8 cellular contexts compared by ENCODE assay signal in genomic region chr5:150000990-150001659, GRCh38. TPM values are rescaled to one million over a fixed set of nuclear protein-coding genes. Genes with fewer than 3 reads are reported as not detected.
DNase-seq lines count a peak whose midpoint lies in the region; ATAC-seq and TF ChIP-seq lines count a peak whose summit lies in the region.

No MANE protein-coding gene starts in this region.

- peak overlapping the region; percentile 96 for H3K9ac ChIP-seq in HCT116 (ENCODE audit: low read length)
- peak overlapping the region; percentile 99 for H3K9ac ChIP-seq in trophoblast cell (ENCODE audit: low read length)

- CTCF ChIA-PET in CD8-positive, alpha-beta memory T cell (lab: Charles Lee) = interaction anchor here (0.9 to 2.5 kb wide), 5 partner anchors 10 to 167 kb away, joined by 3 to 11 read pairs (median 4); no protein-coding TSS in a partner anchor
- CTCF ChIA-PET in HCT116 (lab: Charles Lee) (interaction anchor here (1.0 to 1.9 kb wide), 3 partner anchors 10 to 163 kb away, joined by 4 to 13 read pairs (median 5); no protein-coding TSS in a partner anchor), OCI-LY7 (lab: Charles Lee; ENCODE audit: unreplicated experiment) (no interaction called here)

- H3K79me1 ChIP-seq in trophoblast cell (ENCODE audit: low read length) = peaks cover 14% of the 10 kb centered on the region

- H3K36me3 ChIP-seq in CD8-positive, alpha-beta memory T cell (ENCODE audit: insufficient read depth, low read length) = no peaks in the 10 kb centered on the region
- peaks cover 6 to 12% of the 10 kb centered on the region in 2 experiments; a peak in 3 of 4 replicates for H3K36me3 ChIP-seq in HCT116 (ENCODE audit: control insufficient read depth in 1 of 2, insufficient read depth in 2 of 2, low read length in 2 of 2)
- H3K36me3 ChIP-seq in OCI-LY7 (ENCODE audit: insufficient read depth, low read length) = peaks cover 36% of the 10 kb centered on the region
- H3K36me3 ChIP-seq in trophoblast cell (ENCODE audit: control insufficient read depth in 1 of 2, insufficient read depth in 2 of 2, low read length in 2 of 2) = peaks cover 3 to 4% of the 10 kb centered on the region in 2 experiments
- H3K36me3 ChIP-seq in aorta (ENCODE audit: control insufficient read depth in 1 of 2, insufficient read depth in 2 of 2, low read length in 1 of 2) = peaks cover 0 to 3% of the 10 kb centered on the region in 2 donors

- no peaks in the 10 kb centered on the region for H3K9me3 Mint-ChIP-seq in CD8-positive, alpha-beta memory T cell

- peak overlapping the region; percentile 89 for H4K91ac ChIP-seq in trophoblast cell (ENCODE audit: low read depth, low read length)

- peak overlapping the region; percentile 79 to 97 (median 94) for H3K27ac Mint-ChIP-seq in CD8-positive, alpha-beta memory T cell

- no peak for TF ChIP-seq RAD21 in HCT116 (IDR thresholded peaks at IDR 0.05; ENCODE audit: low read depth)

- H3K27ac ChIP-seq in CD8-positive, alpha-beta memory T cell (ENCODE audit: low read depth, low read length) = peak overlapping the region; percentile 73
- peak overlapping the region; percentile 87 for H3K27ac ChIP-seq in HCT116 (ENCODE audit: low read depth, low read length)
- H3K27ac ChIP-seq in OCI-LY7 (ENCODE audit: low read depth, low read length, poor library complexity, severe bottlenecking) = peak overlapping the region; percentile 66
- H3K27ac ChIP-seq in trophoblast cell (ENCODE audit: low read depth, low read length) = peak overlapping the region; percentile 50
- peak overlapping the region in 1 of 2 donors; percentile 83 for H3K27ac ChIP-seq in aorta (ENCODE audit: low read depth in 1 of 2, low read length in 2 of 2)

- no CpG with 5 or more reads among the region's 44 CpGs for WGBS in trophoblast cell (ENCODE audit: extremely low coverage, insufficient coverage, insufficient read length)
- 0 to 1% methylated on average over 44 of the region's 44 CpGs for WGBS in aorta, 2 donors

- BruUV-seq in HCT116 (replicated peaks; lab: Mats Ljungman, UMichigan) (no TSS peak), OCI-LY7 (replicated peaks; lab: Mats Ljungman, UMichigan) (no TSS peak)

- H4K12ac ChIP-seq in trophoblast cell (ENCODE audit: low read depth, low read length) = peak overlapping the region; percentile 56

- H2AK5ac ChIP-seq in trophoblast cell (ENCODE audit: low read length) = peak overlapping the region; percentile 33

- ATAC-seq in HCT116 (peak; percentile 28), aorta (ENCODE audit: low FRiP score) (peak; percentile 74)

- RAD21 ChIA-PET in HCT116 (lab: Charles Lee; ENCODE audit: low non-redundant PET in 1 of 2, low total read pairs in 2 of 2, uncharacterized antibody in 2 of 2, unreplicated experiment in 2 of 2) = interaction anchor here (0.6 to 1.3 kb wide), 3 partner anchors 22 to 41 kb away, joined by 3 to 4 read pairs (median 3); partner anchors contain the start of gene SLC26A2 (in 1 of the 2)

- no peaks in the 10 kb centered on the region for H3K9me2 ChIP-seq in HCT116 (ENCODE audit: insufficient read depth)
- H3K9me2 ChIP-seq in OCI-LY7 (ENCODE audit: insufficient read depth, low read length) = no peaks in the 10 kb centered on the region

- H3K4me3 ChIP-seq in CD8-positive, alpha-beta memory T cell (ENCODE audit: low read length) = peak overlapping the region; percentile 81
- H3K4me3 ChIP-seq in HCT116 (replicated peaks in 1 of 2; ENCODE audit: low read depth in 1 of 2, low read length in 2 of 2) (peak overlapping the region; percentile 95 to 98), OCI-LY7 (ENCODE audit: low read depth, low read length, poor library complexity, severe bottlenecking) (peak overlapping the region; percentile 83), trophoblast cell (ENCODE audit: low read depth, low read length) (peak overlapping the region; percentile 97), aorta (ENCODE audit: low read length in 2 of 2) (peak overlapping the region; percentile 77 to 87)

- TF ChIP-seq POLR2A in HCT116 (IDR thresholded peaks at IDR 0.05; ENCODE audit: borderline replicate concordance, extremely low read depth, insufficient read depth, insufficient read length) = no peak

- H3K4me2 ChIP-seq in HCT116 (ENCODE audit: low read length) (peak overlapping the region; percentile 75), OCI-LY7 (ENCODE audit: low read length) (peak overlapping the region; percentile 85), trophoblast cell (ENCODE audit: low read length) (peak overlapping the region; percentile 75)

- H3K9me3 ChIP-seq in CD8-positive, alpha-beta memory T cell (ENCODE audit: low read length) = no peaks in the 10 kb centered on the region
- H3K9me3 ChIP-seq in HCT116 (ENCODE audit: control insufficient read depth in 1 of 2, insufficient read depth in 1 of 2, low read depth in 1 of 2, low read length in 2 of 2) = no peaks in the 10 kb centered on the region
- H3K9me3 ChIP-seq in OCI-LY7 (ENCODE audit: low read length) = no peaks in the 10 kb centered on the region
- H3K9me3 ChIP-seq in trophoblast cell (ENCODE audit: insufficient read depth, low read depth, low read length) = no peaks in the 10 kb centered on the region
- no peaks in the 10 kb centered on the region for H3K9me3 ChIP-seq in aorta (ENCODE audit: control insufficient read depth, low read length)

- H4K20me1 ChIP-seq in HCT116 (ENCODE audit: insufficient read depth) (no peaks in the 10 kb centered on the region), OCI-LY7 (ENCODE audit: insufficient read depth, low read length) (peaks cover 10% of the 10 kb centered on the region; the same call in 1 of the 2 replicates)

- POLR2A ChIA-PET in CD8-positive, alpha-beta memory T cell (lab: Charles Lee) = interaction anchor here (0.9 to 1.3 kb wide), 4 partner anchors 41 to 1770 kb away, joined by 3 to 6 read pairs (median 4); partner anchors contain the start of genes G3BP1, RBM22 and SLC26A2
- POLR2A ChIA-PET in HCT116 (lab: Charles Lee) (interaction anchor here (1.1 to 1.8 kb wide), 5 partner anchors 17 to 449 kb away, joined by 3 to 9 read pairs (median 3); partner anchors contain the start of genes RPS14 and SLC26A2), OCI-LY7 (lab: Charles Lee) (interaction anchor here (1.5 kb wide), 1 partner anchor 28 kb away, joined by 3 read pairs; no protein-coding TSS in a partner anchor)

- H3K79me2 ChIP-seq in HCT116 (ENCODE audit: insufficient read depth, low read length) = peaks cover 55% of the 10 kb centered on the region
- peaks cover 44% of the 10 kb centered on the region for H3K79me2 ChIP-seq in OCI-LY7 (ENCODE audit: insufficient read depth, low read depth, low read length)
- H3K79me2 ChIP-seq in trophoblast cell (ENCODE audit: control insufficient read depth, insufficient read depth, low read length, poor library complexity) = peaks cover 12% of the 10 kb centered on the region

- H3K36me3 Mint-ChIP-seq in CD8-positive, alpha-beta memory T cell = peaks cover 0 to 38% (median 6%) of the 10 kb centered on the region in 3 donors

- peak overlapping the region; percentile 29 for H3K23ac ChIP-seq in trophoblast cell (ENCODE audit: low read length)

- peak overlapping the region; percentile 40 for H2BK120ac ChIP-seq in trophoblast cell (ENCODE audit: insufficient read depth, low read length, poor library complexity)

- H3K4me3 Mint-ChIP-seq in CD8-positive, alpha-beta memory T cell = peak overlapping the region; percentile 88 to 96 (median 90)

- peaks cover 35 to 58% (median 52%) of the 10 kb centered on the region in 3 donors for H3K4me1 Mint-ChIP-seq in CD8-positive, alpha-beta memory T cell

- no peak overlapping the region for H2BK12ac ChIP-seq in trophoblast cell (ENCODE audit: low read length)

- H3K18ac ChIP-seq in trophoblast cell (ENCODE audit: low read length) = peak overlapping the region; percentile 25

- no peak for TF ChIP-seq CTCF in HCT116 (IDR thresholded peaks at IDR 0.05 in 2 of 3, conservative IDR thresholded peaks at IDR 0.05 in 1 of 3; ENCODE audit: borderline replicate concordance in 1 of 3, insufficient read depth in 1 of 3, low read depth in 2 of 3, low read length in 2 of 3)
- TF ChIP-seq CTCF in OCI-LY7 (conservative IDR thresholded peaks at IDR 0.05; ENCODE audit: low read length) = no peak

- peak overlapping the region; percentile 75 for H2BK5ac ChIP-seq in trophoblast cell (ENCODE audit: low read depth, low read length, poor library complexity)

- peak; percentile 27 to 62 (median 31) for DNase-seq in CD8-positive, alpha-beta memory T cell
- DNase-seq in HCT116 (ENCODE audit: low read depth, low spot score) (no peak), OCI-LY7 (ENCODE audit: low spot score) (peak; percentile 50), activated gamma-delta T cell treated with Interleukin-2 at 50 U/mL for 16 hours (peak; percentile 14), globus pallidus (ENCODE audit: low spot score) (peak; percentile 22), trophoblast cell (peak; percentile 64 to 77), aorta (peak; percentile 75 to 87), medulla oblongata (ENCODE audit: extremely low spot score) (no peak)

- peaks cover 20% of the 10 kb centered on the region for H3K4me1 ChIP-seq in CD8-positive, alpha-beta memory T cell (ENCODE audit: insufficient read depth, low read length)
- peaks cover 9 to 26% of the 10 kb centered on the region in 2 experiments; a peak in 3 of 4 replicates for H3K4me1 ChIP-seq in HCT116 (ENCODE audit: control insufficient read depth in 1 of 2, insufficient read depth in 2 of 2, low read length in 2 of 2)
- peaks cover 27% of the 10 kb centered on the region for H3K4me1 ChIP-seq in OCI-LY7 (ENCODE audit: insufficient read depth, low read length, poor library complexity, severe bottlenecking)
- peaks cover 4 to 10% of the 10 kb centered on the region in 2 experiments for H3K4me1 ChIP-seq in trophoblast cell (ENCODE audit: control insufficient read depth in 1 of 2, insufficient read depth in 2 of 2, low read length in 2 of 2)
- H3K4me1 ChIP-seq in aorta (ENCODE audit: control insufficient read depth in 1 of 2, insufficient read depth in 2 of 2, low read length in 2 of 2) = no peaks in the 10 kb centered on the region

- no peaks in the 10 kb centered on the region for H3K27me3 Mint-ChIP-seq in CD8-positive, alpha-beta memory T cell

- peak overlapping the region; percentile 71 for H3K14ac ChIP-seq in trophoblast cell (ENCODE audit: low read length)

- intact Hi-C loops in HCT116 (cut with micrococcal nuclease) = loop anchor here (2.0 to 10.0 kb wide), 3 partner anchors 122 to 354 kb away; partner anchors contain the start of gene TCOF1
- intact Hi-C loops in OCI-LY7 (cut with micrococcal nuclease; ENCODE audit: unreplicated experiment) = loop anchor here (2.0 to 5.0 kb wide), 4 partner anchors 40 to 656 kb away; partner anchors contain the start of genes CSNK1A1, GRPEL2, PPARGC1B and SLC26A2
- intact Hi-C loops in aorta (cut with DNase I) = loop anchor here in 1 of 2 donors (5.0 kb wide), 1 partner anchor 131 kb away; no protein-coding TSS in a partner anchor

- peak overlapping the region; percentile 96 for H3K4ac ChIP-seq in trophoblast cell (ENCODE audit: low read depth, low read length)

- H2AFZ ChIP-seq in HCT116 (ENCODE audit: low read depth, low read length, poor library complexity, severe bottlenecking) = no peak overlapping the region
- H2AFZ ChIP-seq in OCI-LY7 (ENCODE audit: low read length) = peak overlapping the region; percentile 77; the same call in 1 of the 2 replicates
- peak overlapping the region; percentile 72 for H2AFZ ChIP-seq in trophoblast cell (ENCODE audit: insufficient read depth, low read length, poor library complexity)

- no peaks in the 10 kb centered on the region for H3K27me3 ChIP-seq in CD8-positive, alpha-beta memory T cell (ENCODE audit: insufficient read depth, low read length, poor library complexity, severe bottlenecking)
- H3K27me3 ChIP-seq in HCT116 (ENCODE audit: insufficient read depth, low read length) (no peaks in the 10 kb centered on the region), trophoblast cell (ENCODE audit: insufficient read depth, low read length) (no peaks in the 10 kb centered on the region), aorta (ENCODE audit: control insufficient read depth in 1 of 2, insufficient read depth in 2 of 2, low read length in 1 of 2) (no peaks in the 10 kb centered on the region)

- H4K8ac ChIP-seq in trophoblast cell (ENCODE audit: low read depth, low read length) = peak overlapping the region; percentile 91

RNA-seq across cellular contexts. Expression of gene HMGXB3, which starts 0.6 kb away (rescaled TPM):
- total RNA-seq in CD8-positive, alpha-beta memory T cell = 10 to 100 TPM; 36.8 to 40.7 TPM
- 15.3 TPM for polyA plus RNA-seq in CD8-positive, alpha-beta memory T cell
- total RNA-seq in HCT116 (2021; ENCODE audit: unreplicated experiment) = 41.8 TPM
- 32.6 and 33.9 TPM in 2 replicates for polyA plus RNA-seq in HCT116 (2012)
- total RNA-seq in OCI-LY7 (2014; rRNA removed; shearing (Covaris generic)) = 35.1 and 40.4 TPM in 2 replicates
- 40.2 and 44.0 TPM in 2 replicates for total RNA-seq in OCI-LY7 (2022)
- polyA plus RNA-seq in trophoblast cell (2013) = 22.9 and 23.8 TPM in 2 replicates
- total RNA-seq in aorta = 10 to 100 TPM; 27.6 to 31.0 TPM
- 10 to 100 TPM in 1 of 2 donors, 1 to 10 TPM in 1; 2.3 to 16.3 TPM for polyA plus RNA-seq in aorta

RNA-seq across cellular contexts. Expression of gene TIGD6, which starts 0.7 kb away (rescaled TPM):
- 1 to 10 TPM; 3.0 to 3.1 TPM for total RNA-seq in CD8-positive, alpha-beta memory T cell
- polyA plus RNA-seq in CD8-positive, alpha-beta memory T cell = 1.5 TPM
- total RNA-seq in HCT116 (2021; ENCODE audit: unreplicated experiment) (2.1 TPM), OCI-LY7 (2022) (4.6 and 6.5 TPM in 2 replicates), aorta (1 to 10 TPM; 3.8 to 4.2 TPM)
- 2.7 and 3.6 TPM in 2 replicates for polyA plus RNA-seq in HCT116 (2012)
- 3.4 and 5.4 TPM in 2 replicates for total RNA-seq in OCI-LY7 (2014; rRNA removed; shearing (Covaris generic))
- 3.6 and 3.8 TPM in 2 replicates for polyA plus RNA-seq in trophoblast cell (2013)
- 1 to 10 TPM; 2.1 to 3.7 TPM for polyA plus RNA-seq in aorta

RNA-seq across cellular contexts. Expression of gene SLC26A2, which starts 40.6 kb away (rescaled TPM):
- total RNA-seq in CD8-positive, alpha-beta memory T cell = 10 to 100 TPM in 1 of 2 experiments, 1 to 10 TPM in 1; 9.7 to 10.2 TPM
- 4.6 TPM for polyA plus RNA-seq in CD8-positive, alpha-beta memory T cell
- total RNA-seq in HCT116 (2021; ENCODE audit: unreplicated experiment) (7.8 TPM), OCI-LY7 (2022) (2.8 and 3.5 TPM in 2 replicates), aorta (10 to 100 TPM; 14.0 to 16.1 TPM)
- polyA plus RNA-seq in HCT116 (2012) = 1.6 and 2.1 TPM in 2 replicates
- 1.2 and 2.1 TPM in 2 replicates for total RNA-seq in OCI-LY7 (2014; rRNA removed; shearing (Covaris generic))
- 4.0 and 4.2 TPM in 2 replicates for polyA plus RNA-seq in trophoblast cell (2013)
- polyA plus RNA-seq in aorta = 1 to 10 TPM; 2.8 to 3.3 TPM

RNA-seq across cellular contexts. Expression of gene PDE6A, which starts 56.5 kb away (rescaled TPM):
- not detected for total RNA-seq in CD8-positive, alpha-beta memory T cell
- not detected for polyA plus RNA-seq in CD8-positive, alpha-beta memory T cell
- total RNA-seq in HCT116 (2021; ENCODE audit: unreplicated experiment) (not detected), OCI-LY7 (2022) (not detected in 2 replicates), aorta (not detected)
- polyA plus RNA-seq in HCT116 (2012) = 0.01 TPM in 1 of 2 replicates, not detected in the other
- not detected in 2 replicates for total RNA-seq in OCI-LY7 (2014; rRNA removed; shearing (Covaris generic))
- polyA plus RNA-seq in trophoblast cell (2013) = not detected in 2 replicates
- polyA plus RNA-seq in aorta = under 1 TPM in 1 of 2 donors, not detected in 1; 0.13 TPM

Comparison
In these comparisons a context has a peak if more than half of its experiments do, and no peak if none do; other contexts are left out.
1. DNase-seq: peak in CD8-positive, alpha-beta memory T cell (5 of 5), OCI-LY7 (single experiment), activated gamma-delta T cell treated with Interleukin-2 at 50 U/mL for 16 hours (single experiment), globus pallidus (single experiment), trophoblast cell (2 of 2) and aorta (2 of 2); none in HCT116 (single experiment) and medulla oblongata (single experiment).
2. Peak in every context shown above with its lines, with median percentiles within 50 percentile points of each other: H3K4me3 ChIP-seq and H3K4me2 ChIP-seq.